ENCODE assay signal across 1 cellular context in the genomic region with DNA sequence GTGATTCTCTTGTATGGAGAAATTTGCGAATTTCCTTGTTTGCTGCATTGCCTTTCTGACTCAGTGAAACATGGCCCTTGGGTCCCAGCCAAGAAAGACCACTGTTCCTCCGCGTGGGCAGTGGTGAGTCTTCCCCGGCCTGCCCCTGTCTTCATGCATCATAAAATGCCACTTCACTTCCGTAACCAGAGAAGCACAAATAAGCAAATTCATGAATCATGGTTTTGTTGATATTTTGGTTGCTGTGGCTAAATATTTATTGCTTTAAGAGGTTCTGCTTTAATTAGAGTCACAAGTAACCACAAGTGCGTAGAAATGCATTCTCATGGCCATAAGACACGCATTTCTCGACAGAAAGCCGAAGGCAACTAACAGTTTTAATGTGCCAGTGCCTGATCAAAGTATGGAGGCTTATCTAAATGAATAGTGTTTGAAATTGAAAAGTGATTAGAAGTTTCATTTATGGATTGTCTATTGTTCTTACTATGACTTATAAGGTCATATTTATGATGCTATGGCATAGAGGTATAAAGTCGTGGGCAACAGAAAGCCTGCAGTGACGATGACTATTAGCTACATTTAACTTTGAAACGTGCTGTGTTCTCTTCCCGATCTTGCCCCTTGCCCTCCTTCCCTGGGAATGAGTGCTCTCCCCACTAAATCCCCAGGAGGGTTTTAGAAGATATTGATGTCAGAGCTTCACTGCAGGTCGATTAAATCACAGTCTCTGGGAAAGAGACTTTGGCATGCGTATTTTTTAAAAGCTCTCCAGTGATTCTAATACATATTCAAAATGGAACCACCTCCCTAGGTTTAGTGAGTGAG.
TF ChIP-seq lines count a peak whose summit lies in the region.

No MANE protein-coding gene starts in this region.

TF ChIP-seq in HEK293, 187 proteins besides CTCF, POLR2A, EP300 and RAD21 (continued from another document and continues in another):
- TF ChIP-seq, protein P1, sequence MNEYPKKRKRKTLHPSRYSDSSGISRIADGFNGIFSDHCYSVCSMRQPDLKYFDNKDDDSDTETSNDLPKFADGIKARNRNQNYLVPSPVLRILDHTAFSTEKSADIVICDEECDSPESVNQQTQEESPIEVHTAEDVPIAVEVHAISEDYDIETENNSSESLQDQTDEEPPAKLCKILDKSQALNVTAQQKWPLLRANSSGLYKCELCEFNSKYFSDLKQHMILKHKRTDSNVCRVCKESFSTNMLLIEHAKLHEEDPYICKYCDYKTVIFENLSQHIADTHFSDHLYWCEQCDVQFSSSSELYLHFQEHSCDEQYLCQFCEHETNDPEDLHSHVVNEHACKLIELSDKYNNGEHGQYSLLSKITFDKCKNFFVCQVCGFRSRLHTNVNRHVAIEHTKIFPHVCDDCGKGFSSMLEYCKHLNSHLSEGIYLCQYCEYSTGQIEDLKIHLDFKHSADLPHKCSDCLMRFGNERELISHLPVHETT (tag by site-specific recombination; IDR thresholded peaks at IDR 0.05) = peak; percentile 99
- no peak for TF ChIP-seq ZNF16 (tag by site-specific recombination; IDR thresholded peaks at IDR 0.05; ENCODE audit: low read depth)
- TF ChIP-seq SP2 (tag by site-specific recombination; IDR thresholded peaks at IDR 0.05) = peak; percentile 48; the same call in 1 of the 2 replicates
- TF ChIP-seq EGR2 (tag by site-specific recombination; IDR thresholded peaks at IDR 0.05; ENCODE audit: low read depth) = peak; percentile 42; the same call in 1 of the 2 replicates
- TF ChIP-seq, protein P2, sequence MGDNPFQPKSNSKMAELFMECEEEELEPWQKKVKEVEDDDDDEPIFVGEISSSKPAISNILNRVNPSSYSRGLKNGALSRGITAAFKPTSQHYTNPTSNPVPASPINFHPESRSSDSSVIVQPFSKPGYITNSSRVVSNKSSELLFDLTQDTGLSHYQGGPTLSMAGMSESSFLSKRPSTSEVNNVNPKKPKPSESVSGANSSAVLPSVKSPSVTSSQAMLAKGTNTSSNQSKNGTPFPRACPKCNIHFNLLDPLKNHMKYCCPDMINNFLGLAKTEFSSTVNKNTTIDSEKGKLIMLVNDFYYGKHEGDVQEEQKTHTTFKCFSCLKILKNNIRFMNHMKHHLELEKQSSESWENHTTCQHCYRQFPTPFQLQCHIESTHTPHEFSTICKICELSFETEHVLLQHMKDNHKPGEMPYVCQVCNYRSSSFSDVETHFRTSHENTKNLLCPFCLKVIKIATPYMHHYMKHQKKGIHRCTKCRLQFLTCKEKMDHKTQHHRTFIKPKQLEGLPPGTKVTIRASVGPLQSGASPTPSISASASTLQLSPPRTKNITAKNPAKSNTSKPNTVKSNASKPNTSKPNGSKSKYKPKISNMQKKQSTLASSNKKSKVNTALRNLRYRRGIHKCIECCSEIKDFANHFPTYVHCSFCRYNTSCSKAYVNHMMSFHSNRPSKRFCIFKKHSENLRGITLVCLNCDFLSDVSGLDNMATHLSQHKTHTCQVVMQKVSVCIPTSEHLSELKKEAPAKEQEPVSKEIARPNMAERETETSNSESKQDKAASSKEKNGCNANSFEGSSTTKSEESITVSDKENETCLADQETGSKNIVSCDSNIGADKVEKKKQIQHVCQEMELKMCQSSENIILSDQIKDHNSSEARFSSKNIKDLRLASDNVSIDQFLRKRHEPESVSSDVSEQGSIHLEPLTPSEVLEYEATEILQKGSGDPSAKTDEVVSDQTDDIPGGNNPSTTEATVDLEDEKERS (tag by site-specific recombination; IDR thresholded peaks at IDR 0.05) = no peak
- TF ChIP-seq ZNF501 (tag by site-specific recombination; IDR thresholded peaks at IDR 0.05) = no peak
- peak; percentile 95 for TF ChIP-seq ZNF843 (tag by site-specific recombination; IDR thresholded peaks at IDR 0.05)
- no peak for TF ChIP-seq ZNF830 (tag by site-specific recombination; IDR thresholded peaks at IDR 0.05; ENCODE audit: low read depth)
- peak; percentile 89; the same call in 1 of the 2 replicates for TF ChIP-seq OVOL3 (tag by site-specific recombination; IDR thresholded peaks at IDR 0.05)
- TF ChIP-seq, protein P3, sequence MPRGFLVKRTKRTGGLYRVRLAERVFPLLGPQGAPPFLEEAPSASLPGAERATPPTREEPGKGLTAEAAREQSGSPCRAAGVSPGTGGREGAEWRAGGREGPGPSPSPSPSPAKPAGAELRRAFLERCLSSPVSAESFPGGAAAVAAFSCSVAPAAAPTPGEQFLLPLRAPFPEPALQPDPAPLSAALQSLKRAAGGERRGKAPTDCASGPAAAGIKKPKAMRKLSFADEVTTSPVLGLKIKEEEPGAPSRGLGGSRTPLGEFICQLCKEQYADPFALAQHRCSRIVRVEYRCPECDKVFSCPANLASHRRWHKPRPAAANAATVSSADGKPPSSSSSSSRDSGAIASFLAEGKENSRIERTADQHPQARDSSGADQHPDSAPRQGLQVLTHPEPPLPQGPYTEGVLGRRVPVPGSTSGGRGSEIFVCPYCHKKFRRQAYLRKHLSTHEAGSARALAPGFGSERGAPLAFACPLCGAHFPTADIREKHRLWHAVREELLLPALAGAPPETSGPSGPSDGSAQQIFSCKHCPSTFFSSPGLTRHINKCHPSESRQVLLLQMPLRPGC (tag by site-specific recombination; IDR thresholded peaks at IDR 0.05) = peak; percentile 100
- TF ChIP-seq, protein P4, sequence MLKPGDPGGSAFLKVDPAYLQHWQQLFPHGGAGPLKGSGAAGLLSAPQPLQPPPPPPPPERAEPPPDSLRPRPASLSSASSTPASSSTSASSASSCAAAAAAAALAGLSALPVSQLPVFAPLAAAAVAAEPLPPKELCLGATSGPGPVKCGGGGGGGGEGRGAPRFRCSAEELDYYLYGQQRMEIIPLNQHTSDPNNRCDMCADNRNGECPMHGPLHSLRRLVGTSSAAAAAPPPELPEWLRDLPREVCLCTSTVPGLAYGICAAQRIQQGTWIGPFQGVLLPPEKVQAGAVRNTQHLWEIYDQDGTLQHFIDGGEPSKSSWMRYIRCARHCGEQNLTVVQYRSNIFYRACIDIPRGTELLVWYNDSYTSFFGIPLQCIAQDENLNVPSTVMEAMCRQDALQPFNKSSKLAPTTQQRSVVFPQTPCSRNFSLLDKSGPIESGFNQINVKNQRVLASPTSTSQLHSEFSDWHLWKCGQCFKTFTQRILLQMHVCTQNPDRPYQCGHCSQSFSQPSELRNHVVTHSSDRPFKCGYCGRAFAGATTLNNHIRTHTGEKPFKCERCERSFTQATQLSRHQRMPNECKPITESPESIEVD (tag by site-specific recombination; IDR thresholded peaks at IDR 0.05) = peak; percentile 94
- no peak for TF ChIP-seq ZNF555 (tag by site-specific recombination; conservative IDR thresholded peaks at IDR 0.05)
- TF ChIP-seq HOXC10 (CRISPR knock-in tag; IDR thresholded peaks at IDR 0.05) = no peak
- TF ChIP-seq ZNF747 (tag by site-specific recombination; IDR thresholded peaks at IDR 0.05) = no peak
- TF ChIP-seq, protein P5, sequence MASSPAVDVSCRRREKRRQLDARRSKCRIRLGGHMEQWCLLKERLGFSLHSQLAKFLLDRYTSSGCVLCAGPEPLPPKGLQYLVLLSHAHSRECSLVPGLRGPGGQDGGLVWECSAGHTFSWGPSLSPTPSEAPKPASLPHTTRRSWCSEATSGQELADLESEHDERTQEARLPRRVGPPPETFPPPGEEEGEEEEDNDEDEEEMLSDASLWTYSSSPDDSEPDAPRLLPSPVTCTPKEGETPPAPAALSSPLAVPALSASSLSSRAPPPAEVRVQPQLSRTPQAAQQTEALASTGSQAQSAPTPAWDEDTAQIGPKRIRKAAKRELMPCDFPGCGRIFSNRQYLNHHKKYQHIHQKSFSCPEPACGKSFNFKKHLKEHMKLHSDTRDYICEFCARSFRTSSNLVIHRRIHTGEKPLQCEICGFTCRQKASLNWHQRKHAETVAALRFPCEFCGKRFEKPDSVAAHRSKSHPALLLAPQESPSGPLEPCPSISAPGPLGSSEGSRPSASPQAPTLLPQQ (tag by site-specific recombination; IDR thresholded peaks at IDR 0.05) = peak; percentile 52; the same call in 1 of the 2 replicates
- 0 out of 2 replicates have a peak, but pooled peaks have one; percentile 18 for TF ChIP-seq KLF16 (tag by site-specific recombination; IDR thresholded peaks at IDR 0.05)
- TF ChIP-seq KLF9 (tag by site-specific recombination; IDR thresholded peaks at IDR 0.05; ENCODE audit: low read depth) = 0 out of 2 replicates have a peak, but pooled peaks have one; percentile 32
- 0 out of 2 replicates have a peak, but pooled peaks have one; percentile 15 for TF ChIP-seq ZSCAN30 (tag by site-specific recombination; IDR thresholded peaks at IDR 0.05)
- peak; percentile 14; the same call in 1 of the 2 replicates for TF ChIP-seq ZBTB48 (tag by site-specific recombination; IDR thresholded peaks at IDR 0.05)
- peak; percentile 79 for TF ChIP-seq ZNF394 (tag by site-specific recombination; IDR thresholded peaks at IDR 0.05; ENCODE audit: borderline replicate concordance)
- 0 out of 2 replicates have a peak, but pooled peaks have one; percentile 62 for TF ChIP-seq ZNF600 (tag by site-specific recombination; IDR thresholded peaks at IDR 0.05)
- peak; percentile 70; the same call in 1 of the 2 replicates for TF ChIP-seq ZNF558 (tag by site-specific recombination; IDR thresholded peaks at IDR 0.05)
- TF ChIP-seq, protein P6, sequence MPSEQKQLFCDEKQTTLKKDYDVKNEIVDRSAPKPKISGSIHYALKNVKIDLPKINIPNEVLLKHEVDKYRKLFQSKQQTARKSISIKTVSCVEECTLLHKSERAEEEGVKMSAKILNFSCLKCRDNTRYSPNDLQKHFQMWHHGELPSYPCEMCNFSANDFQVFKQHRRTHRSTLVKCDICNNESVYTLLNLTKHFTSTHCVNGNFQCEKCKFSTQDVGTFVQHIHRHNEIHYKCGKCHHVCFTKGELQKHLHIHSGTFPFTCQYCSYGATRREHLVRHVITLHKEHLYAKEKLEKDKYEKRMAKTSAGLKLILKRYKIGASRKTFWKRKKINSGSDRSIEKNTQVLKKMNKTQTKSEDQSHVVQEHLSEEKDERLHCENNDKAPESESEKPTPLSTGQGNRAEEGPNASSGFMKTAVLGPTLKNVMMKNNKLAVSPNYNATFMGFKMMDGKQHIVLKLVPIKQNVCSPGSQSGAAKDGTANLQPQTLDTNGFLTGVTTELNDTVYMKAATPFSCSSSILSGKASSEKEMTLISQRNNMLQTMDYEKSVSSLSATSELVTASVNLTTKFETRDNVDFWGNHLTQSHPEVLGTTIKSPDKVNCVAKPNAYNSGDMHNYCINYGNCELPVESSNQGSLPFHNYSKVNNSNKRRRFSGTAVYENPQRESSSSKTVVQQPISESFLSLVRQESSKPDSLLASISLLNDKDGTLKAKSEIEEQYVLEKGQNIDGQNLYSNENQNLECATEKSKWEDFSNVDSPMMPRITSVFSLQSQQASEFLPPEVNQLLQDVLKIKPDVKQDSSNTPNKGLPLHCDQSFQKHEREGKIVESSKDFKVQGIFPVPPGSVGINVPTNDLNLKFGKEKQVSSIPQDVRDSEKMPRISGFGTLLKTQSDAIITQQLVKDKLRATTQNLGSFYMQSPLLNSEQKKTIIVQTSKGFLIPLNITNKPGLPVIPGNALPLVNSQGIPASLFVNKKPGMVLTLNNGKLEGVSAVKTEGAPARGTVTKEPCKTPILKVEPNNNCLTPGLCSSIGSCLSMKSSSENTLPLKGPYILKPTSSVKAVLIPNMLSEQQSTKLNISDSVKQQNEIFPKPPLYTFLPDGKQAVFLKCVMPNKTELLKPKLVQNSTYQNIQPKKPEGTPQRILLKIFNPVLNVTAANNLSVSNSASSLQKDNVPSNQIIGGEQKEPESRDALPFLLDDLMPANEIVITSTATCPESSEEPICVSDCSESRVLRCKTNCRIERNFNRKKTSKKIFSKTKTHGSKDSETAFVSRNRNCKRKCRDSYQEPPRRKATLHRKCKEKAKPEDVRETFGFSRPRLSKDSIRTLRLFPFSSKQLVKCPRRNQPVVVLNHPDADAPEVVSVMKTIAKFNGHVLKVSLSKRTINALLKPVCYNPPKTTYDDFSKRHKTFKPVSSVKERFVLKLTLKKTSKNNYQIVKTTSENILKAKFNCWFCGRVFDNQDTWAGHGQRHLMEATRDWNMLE (tag by site-specific recombination; conservative IDR thresholded peaks at IDR 0.05; ENCODE audit: low read depth) = peak; percentile 35; the same call in 1 of the 2 replicates
- peak; percentile 89; the same call in 1 of the 2 replicates for TF ChIP-seq ZBTB1 (tag by site-specific recombination; IDR thresholded peaks at IDR 0.05)
- no peak for TF ChIP-seq ZNF521 (tag by site-specific recombination; IDR thresholded peaks at IDR 0.05)
- no peak for TF ChIP-seq ZNF544 (tag by site-specific recombination; IDR thresholded peaks at IDR 0.05)
- no peak for TF ChIP-seq ZNF132 (tag by site-specific recombination; IDR thresholded peaks at IDR 0.05; ENCODE audit: borderline replicate concordance)
- peak; percentile 63 for TF ChIP-seq ZNF335 (tag by site-specific recombination; conservative IDR thresholded peaks at IDR 0.05)
- peak; percentile 31; the same call in 1 of the 2 replicates for TF ChIP-seq ZIC2 (tag by site-specific recombination; IDR thresholded peaks at IDR 0.05)
- peak; percentile 34 for TF ChIP-seq ZNF510 (tag by site-specific recombination; IDR thresholded peaks at IDR 0.05; ENCODE audit: insufficient replicate concordance)
- TF ChIP-seq ZNF354C (tag by site-specific recombination; IDR thresholded peaks at IDR 0.05; ENCODE audit: borderline replicate concordance, low read depth) = no peak
- TF ChIP-seq GFI1B (tag by site-specific recombination; IDR thresholded peaks at IDR 0.05) = peak; percentile 97
- TF ChIP-seq ZXDB (tag by site-specific recombination; IDR thresholded peaks at IDR 0.05) = peak; percentile 84
- peak; percentile 97 for TF ChIP-seq ZNF629 (tag by site-specific recombination; IDR thresholded peaks at IDR 0.05)
- TF ChIP-seq SCRT1 (tag by site-specific recombination; IDR thresholded peaks at IDR 0.05; ENCODE audit: borderline replicate concordance) = 0 out of 2 replicates have a peak, but pooled peaks have one; percentile 25
- TF ChIP-seq ZNF76 (tag by site-specific recombination; IDR thresholded peaks at IDR 0.05; ENCODE audit: borderline replicate concordance, low read depth) = peak; percentile 62; the same call in 1 of the 2 replicates
- TF ChIP-seq ZNF48 (tag by site-specific recombination; IDR thresholded peaks at IDR 0.05) = no peak
- TF ChIP-seq ZBTB8A (tag by site-specific recombination; IDR thresholded peaks at IDR 0.05) = peak; percentile 36; the same call in 1 of the 2 replicates
- peak; percentile 99 for TF ChIP-seq BCL11A (tag by site-specific recombination; IDR thresholded peaks at IDR 0.05; ENCODE audit: low read depth)
- TF ChIP-seq ZNF792 (tag by site-specific recombination; IDR thresholded peaks at IDR 0.05) = no peak
- TF ChIP-seq ZNF366 (tag by site-specific recombination; conservative IDR thresholded peaks at IDR 0.05) = peak; percentile 98
- peak; percentile 93 for TF ChIP-seq WT1 (tag by site-specific recombination; IDR thresholded peaks at IDR 0.05)
- TF ChIP-seq TRIM28 (IDR thresholded peaks at IDR 0.05; ENCODE audit: borderline replicate concordance, low read length) = no peak; the same call in 1 of the 2 replicates
- TF ChIP-seq GLIS1 (tag by site-specific recombination; IDR thresholded peaks at IDR 0.05) = peak; percentile 65
- TF ChIP-seq, protein P7, sequence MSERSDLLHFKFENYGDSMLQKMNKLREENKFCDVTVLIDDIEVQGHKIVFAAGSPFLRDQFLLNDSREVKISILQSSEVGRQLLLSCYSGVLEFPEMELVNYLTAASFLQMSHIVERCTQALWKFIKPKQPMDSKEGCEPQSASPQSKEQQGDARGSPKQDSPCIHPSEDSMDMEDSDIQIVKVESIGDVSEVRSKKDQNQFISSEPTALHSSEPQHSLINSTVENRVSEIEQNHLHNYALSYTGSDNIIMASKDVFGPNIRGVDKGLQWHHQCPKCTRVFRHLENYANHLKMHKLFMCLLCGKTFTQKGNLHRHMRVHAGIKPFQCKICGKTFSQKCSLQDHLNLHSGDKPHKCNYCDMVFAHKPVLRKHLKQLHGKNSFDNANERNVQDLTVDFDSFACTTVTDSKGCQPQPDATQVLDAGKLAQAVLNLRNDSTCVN (tag by site-specific recombination; optimal IDR thresholded peaks at IDR 0.05) = no peak
